In genomic region chr2:164515030-164515429, GRCh38 we compare ENCODE assay signal across 1 cellular context.
TF ChIP-seq lines count a peak whose summit lies in the region.

No MANE protein-coding gene starts in this region.

TF ChIP-seq in GM23338, 12 proteins besides CTCF, POLR2A, EP300 and RAD21:
- TF ChIP-seq ZNF462 (CRISPR knock-in tag; IDR thresholded peaks at IDR 0.05) (no peak), EZH2 (IDR thresholded peaks at IDR 0.05; ENCODE audit: low read depth, unreplicated experiment) (no peak), STAT1 (IDR thresholded peaks at IDR 0.05; ENCODE audit: unreplicated experiment) (no peak), ETS1 (IDR thresholded peaks at IDR 0.05) (no peak), NANOG (IDR thresholded peaks at IDR 0.05; ENCODE audit: borderline replicate concordance) (no peak), EZH2phosphoT487 (IDR thresholded peaks at IDR 0.05; ENCODE audit: unreplicated experiment) (no peak), CREB1 (CRISPR knock-in tag; IDR thresholded peaks at IDR 0.05; ENCODE audit: low read depth) (no peak), ZNF114 (CRISPR knock-in tag; IDR thresholded peaks at IDR 0.05) (no peak), JUNB (IDR thresholded peaks at IDR 0.05; ENCODE audit: unreplicated experiment) (no peak), REST (IDR thresholded peaks at IDR 0.05; ENCODE audit: unreplicated experiment) (no peak), POLR2AphosphoS5 (IDR thresholded peaks at IDR 0.05; ENCODE audit: low read depth) (no peak), ZNF331 (CRISPR knock-in tag; IDR thresholded peaks at IDR 0.05; ENCODE audit: low read depth) (no peak)
